Comparison of ENCODE assay signal across 20 cellular contexts in genomic region chr3:110423276-110423675, GRCh38.
"Had no signal": no experiment of that assay in that cellular context is flagged by ENCODE, and none has a peak within 500 bp of the region (broad histone marks: within the 10 kb centered on the region; RNA-seq: fewer than 3 reads in every experiment).

No MANE protein-coding gene starts in this region.

- H3K9me3 ChIP-seq: left ventricle myocardium inferior, ovary, right atrium auricular region, right lobe of liver, tibial nerve, uterus had no signal

- H3K36me3 ChIP-seq: left ventricle myocardium inferior, ovary, right atrium auricular region, right lobe of liver, tibial nerve, uterus had no signal

- H3K4me1 ChIP-seq: left ventricle myocardium inferior, right atrium auricular region, right lobe of liver, uterus had no signal

- H3K27ac ChIP-seq: left ventricle myocardium inferior, ovary, right atrium auricular region, right lobe of liver, tibial nerve, uterus had no signal

- DNase-seq: islet precursor cell; left ventricle myocardium inferior; mesendoderm; naive B cell; ovary; right lobe of liver; stimulated activated CD4-positive, alpha-beta T cell treated with anti-CD3 and anti-CD28 coated beads, Interleukin-1b, Interleukin-23, amount 100 ng/mL, for 48 hours; stimulated activated CD4-positive, alpha-beta T cell treated with anti-CD3 and anti-CD28 coated beads, Interleukin-2, amount 100 ng/mL, for 48 hours; stimulated activated CD4-positive, alpha-beta T cell treated with anti-CD3 and anti-CD28 coated beads, Interleukin-4, amount 100 ng/mL, for 4 hours; stimulated activated CD8-positive, alpha-beta memory T cell treated with anti-CD3 and anti-CD28 coated beads, Interleukin-4, amount 100 ng/mL, for 48 hours; stimulated activated naive CD4-positive, alpha-beta T cell treated with Interleukin-2 at 50 U/mL for 16 hours; stimulated activated naive CD8-positive, alpha-beta T cell treated with anti-CD3 and anti-CD28 coated beads, Interleukin-15, amount 100 ng/mL, for 72 hours; substantia nigra; uterus had no signal

- H3K4me3 ChIP-seq: left ventricle myocardium inferior, lung, ovary, right atrium auricular region, right lobe of liver, smooth muscle cell, tibial nerve, uterus had no signal

- H3K4me2 ChIP-seq: smooth muscle cell had no signal

- H3K27me3 ChIP-seq: ovary, right atrium auricular region, right lobe of liver, tibial nerve, uterus had no signal

- ATAC-seq: natural killer cell treated with Interleukin-12 subunit alpha and Interleukin-12 subunit beta and Interleukin-15 and Interleukin-18, amount 100 ng/mL, for 72 hours; right lobe of liver; stimulated activated memory B cell treated with anti-CD40 and anti-IgM and Interleukin-4, amounts not matched to agents 10 μg/mL and 1 μg/mL and 100 μg/mL, for 72 hours; stimulated activated naive CD8-positive, alpha-beta T cell treated with anti-CD3 and anti-CD28 coated beads, Interleukin-15, amount 100 ng/mL, for 72 hours had no signal
